In the genomic region with DNA sequence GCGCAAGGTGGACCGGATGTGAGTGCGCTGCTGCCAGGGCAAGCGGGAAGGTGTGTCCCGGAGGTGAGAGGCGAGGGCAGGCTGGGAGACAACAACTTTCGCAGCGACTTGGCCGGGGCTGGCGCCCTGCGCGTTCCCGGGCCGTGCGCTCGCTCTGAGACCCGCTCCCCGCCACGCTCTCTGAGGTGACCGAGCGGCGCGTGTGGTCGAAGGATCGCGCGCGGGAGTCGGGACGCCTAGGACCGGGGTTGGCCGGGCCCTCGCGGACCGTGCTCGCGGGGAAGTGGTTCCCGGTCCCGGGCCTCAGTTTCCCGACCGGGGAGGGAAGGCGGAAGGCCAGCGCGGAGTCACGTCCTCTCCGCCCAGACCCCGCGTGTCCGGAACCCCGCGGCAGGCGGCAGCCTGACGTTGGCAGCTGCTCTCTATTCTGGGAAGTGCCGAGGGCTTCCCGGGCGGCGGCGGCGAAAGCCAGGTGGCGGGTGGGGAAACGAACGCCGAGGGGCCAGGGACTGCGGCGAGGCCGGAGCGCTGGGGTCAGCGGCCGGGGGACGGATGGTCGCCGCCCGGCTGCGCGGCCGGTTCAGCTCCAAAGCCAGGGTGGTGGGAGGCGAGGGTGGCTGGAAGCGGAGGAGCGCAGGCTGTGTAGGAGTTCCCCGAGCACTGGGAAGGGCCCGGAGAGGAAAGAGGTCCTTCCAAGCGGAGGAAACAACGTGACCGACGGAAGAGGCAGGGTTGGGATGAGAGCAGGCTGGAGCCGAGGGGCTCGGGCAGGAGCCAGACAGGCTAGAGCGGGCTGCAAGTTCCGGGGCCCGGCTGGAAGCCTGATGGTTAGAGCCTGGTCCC, we compare ENCODE assay signal across 1 cellular context.
TF ChIP-seq lines count a peak whose summit lies in the region.

No MANE protein-coding gene starts in this region.

TF ChIP-seq in K562, 482 proteins besides CTCF, POLR2A, EP300 and RAD21 (continued from another document and continues in another):
- TF ChIP-seq, protein P1, sequence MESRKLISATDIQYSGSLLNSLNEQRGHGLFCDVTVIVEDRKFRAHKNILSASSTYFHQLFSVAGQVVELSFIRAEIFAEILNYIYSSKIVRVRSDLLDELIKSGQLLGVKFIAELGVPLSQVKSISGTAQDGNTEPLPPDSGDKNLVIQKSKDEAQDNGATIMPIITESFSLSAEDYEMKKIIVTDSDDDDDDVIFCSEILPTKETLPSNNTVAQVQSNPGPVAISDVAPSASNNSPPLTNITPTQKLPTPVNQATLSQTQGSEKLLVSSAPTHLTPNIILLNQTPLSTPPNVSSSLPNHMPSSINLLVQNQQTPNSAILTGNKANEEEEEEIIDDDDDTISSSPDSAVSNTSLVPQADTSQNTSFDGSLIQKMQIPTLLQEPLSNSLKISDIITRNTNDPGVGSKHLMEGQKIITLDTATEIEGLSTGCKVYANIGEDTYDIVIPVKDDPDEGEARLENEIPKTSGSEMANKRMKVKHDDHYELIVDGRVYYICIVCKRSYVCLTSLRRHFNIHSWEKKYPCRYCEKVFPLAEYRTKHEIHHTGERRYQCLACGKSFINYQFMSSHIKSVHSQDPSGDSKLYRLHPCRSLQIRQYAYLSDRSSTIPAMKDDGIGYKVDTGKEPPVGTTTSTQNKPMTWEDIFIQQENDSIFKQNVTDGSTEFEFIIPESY (CRISPR knock-in tag; IDR thresholded peaks at IDR 0.05) = 0 out of 2 replicates have a peak, but pooled peaks have one; percentile 15
- TF ChIP-seq, protein P2, sequence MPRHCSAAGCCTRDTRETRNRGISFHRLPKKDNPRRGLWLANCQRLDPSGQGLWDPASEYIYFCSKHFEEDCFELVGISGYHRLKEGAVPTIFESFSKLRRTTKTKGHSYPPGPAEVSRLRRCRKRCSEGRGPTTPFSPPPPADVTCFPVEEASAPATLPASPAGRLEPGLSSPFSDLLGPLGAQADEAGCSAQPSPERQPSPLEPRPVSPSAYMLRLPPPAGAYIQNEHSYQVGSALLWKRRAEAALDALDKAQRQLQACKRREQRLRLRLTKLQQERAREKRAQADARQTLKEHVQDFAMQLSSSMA (CRISPR knock-in tag; IDR thresholded peaks at IDR 0.05) = no peak
- peak; percentile 70 for TF ChIP-seq CXXC5 (CRISPR knock-in tag; IDR thresholded peaks at IDR 0.05)
- peak; percentile 99 for TF ChIP-seq MGA (IDR thresholded peaks at IDR 0.05)
- TF ChIP-seq JUNB (CRISPR knock-in tag; conservative IDR thresholded peaks at IDR 0.05) = no peak
- peak; percentile 79; the same call in 1 of the 2 replicates for TF ChIP-seq ZNF12 (CRISPR knock-in tag; IDR thresholded peaks at IDR 0.05)
- TF ChIP-seq ZFP91 (CRISPR knock-in tag; IDR thresholded peaks at IDR 0.05) = no peak
- peak; percentile 14 for TF ChIP-seq HMGN3 (IDR thresholded peaks at IDR 0.05; ENCODE audit: borderline replicate concordance, extremely low read depth, insufficient read length, low read depth, low read length)
- TF ChIP-seq E2F5 (CRISPR knock-in tag; IDR thresholded peaks at IDR 0.05) = peak; percentile 81
- TF ChIP-seq MAZ (CRISPR knock-in tag; conservative IDR thresholded peaks at IDR 0.05 in 1 of 2, IDR thresholded peaks at IDR 0.05 in 1 of 2) = peak; percentile 31 to 71; a peak in 2 of 4 replicates
- TF ChIP-seq ZNF766 (CRISPR knock-in tag; conservative IDR thresholded peaks at IDR 0.05) = no peak
- TF ChIP-seq NR4A1 (CRISPR knock-in tag; IDR thresholded peaks at IDR 0.05) = no peak
- TF ChIP-seq NR4A1 (tag; IDR thresholded peaks at IDR 0.05) = no peak; the same call in 1 of the 2 replicates
- TF ChIP-seq TCF7 (IDR thresholded peaks at IDR 0.05; ENCODE audit: borderline replicate concordance) = no peak
- TF ChIP-seq MCM5 (IDR thresholded peaks at IDR 0.05; ENCODE audit: low read depth) = no peak
- TF ChIP-seq POLR2AphosphoS5 (IDR thresholded peaks at IDR 0.05; ENCODE audit: control insufficient read depth, insufficient read depth, low read depth, low read length) = no peak
- peak; percentile 83 for TF ChIP-seq ZNF431 (CRISPR knock-in tag; IDR thresholded peaks at IDR 0.05)
- TF ChIP-seq GABPA (tag; conservative IDR thresholded peaks at IDR 0.05; ENCODE audit: low read depth) = 0 out of 2 replicates have a peak, but pooled peaks have one; percentile 61
- TF ChIP-seq ZNF3 (CRISPR knock-in tag; IDR thresholded peaks at IDR 0.05) = no peak
- TF ChIP-seq NELFE (IDR thresholded peaks at IDR 0.05; ENCODE audit: insufficient read depth, insufficient read length) = no peak
- no peak for TF ChIP-seq SNIP1 (IDR thresholded peaks at IDR 0.05; ENCODE audit: low read depth)
- TF ChIP-seq ZNF224 (CRISPR knock-in tag; IDR thresholded peaks at IDR 0.05) = no peak
- TF ChIP-seq HLTF (IDR thresholded peaks at IDR 0.05) = no peak
- no peak for TF ChIP-seq TAF7 (tag; IDR thresholded peaks at IDR 0.05)
- peak; percentile 48 for TF ChIP-seq EGR1 (conservative IDR thresholded peaks at IDR 0.05)
- TF ChIP-seq, protein P3, sequence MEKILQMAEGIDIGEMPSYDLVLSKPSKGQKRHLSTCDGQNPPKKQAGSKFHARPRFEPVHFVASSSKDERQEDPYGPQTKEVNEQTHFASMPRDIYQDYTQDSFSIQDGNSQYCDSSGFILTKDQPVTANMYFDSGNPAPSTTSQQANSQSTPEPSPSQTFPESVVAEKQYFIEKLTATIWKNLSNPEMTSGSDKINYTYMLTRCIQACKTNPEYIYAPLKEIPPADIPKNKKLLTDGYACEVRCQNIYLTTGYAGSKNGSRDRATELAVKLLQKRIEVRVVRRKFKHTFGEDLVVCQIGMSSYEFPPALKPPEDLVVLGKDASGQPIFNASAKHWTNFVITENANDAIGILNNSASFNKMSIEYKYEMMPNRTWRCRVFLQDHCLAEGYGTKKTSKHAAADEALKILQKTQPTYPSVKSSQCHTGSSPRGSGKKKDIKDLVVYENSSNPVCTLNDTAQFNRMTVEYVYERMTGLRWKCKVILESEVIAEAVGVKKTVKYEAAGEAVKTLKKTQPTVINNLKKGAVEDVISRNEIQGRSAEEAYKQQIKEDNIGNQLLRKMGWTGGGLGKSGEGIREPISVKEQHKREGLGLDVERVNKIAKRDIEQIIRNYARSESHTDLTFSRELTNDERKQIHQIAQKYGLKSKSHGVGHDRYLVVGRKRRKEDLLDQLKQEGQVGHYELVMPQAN (IDR thresholded peaks at IDR 0.05; ENCODE audit: borderline replicate concordance) = no peak
- TF ChIP-seq, protein P4, sequence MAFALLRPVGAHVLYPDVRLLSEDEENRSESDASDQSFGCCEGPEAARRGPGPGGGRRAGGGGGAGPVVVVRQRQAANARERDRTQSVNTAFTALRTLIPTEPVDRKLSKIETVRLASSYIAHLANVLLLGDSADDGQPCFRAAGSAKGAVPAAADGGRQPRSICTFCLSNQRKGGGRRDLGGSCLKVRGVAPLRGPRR (CRISPR knock-in tag; IDR thresholded peaks at IDR 0.05) = no peak
- TF ChIP-seq TAF1 (IDR thresholded peaks at IDR 0.05; ENCODE audit: control insufficient read depth, extremely low read depth, insufficient read depth, low read length, severe bottlenecking) = no peak
- TF ChIP-seq MEF2D (tag; conservative IDR thresholded peaks at IDR 0.05; ENCODE audit: low read depth) = no peak
- TF ChIP-seq HNRNPLL (IDR thresholded peaks at IDR 0.05; ENCODE audit: low read depth, low read length, poor library complexity, severe bottlenecking) = no peak
- TF ChIP-seq NRF1 (conservative IDR thresholded peaks at IDR 0.05 in 1 of 2, IDR thresholded peaks at IDR 0.05 in 1 of 2) = peak; percentile 38 to 54; a peak in 2 of 4 replicates
- TF ChIP-seq NFIX (CRISPR knock-in tag; IDR thresholded peaks at IDR 0.05; ENCODE audit: low read depth) = no peak
- peak; percentile 56; the same call in 1 of the 2 replicates for TF ChIP-seq SAFB (IDR thresholded peaks at IDR 0.05; ENCODE audit: borderline replicate concordance, low read depth, low read length)
- TF ChIP-seq ZNF134 (CRISPR knock-in tag; conservative IDR thresholded peaks at IDR 0.05) = no peak
